ENCODE assay signal across 8 cellular contexts in the genomic region with DNA sequence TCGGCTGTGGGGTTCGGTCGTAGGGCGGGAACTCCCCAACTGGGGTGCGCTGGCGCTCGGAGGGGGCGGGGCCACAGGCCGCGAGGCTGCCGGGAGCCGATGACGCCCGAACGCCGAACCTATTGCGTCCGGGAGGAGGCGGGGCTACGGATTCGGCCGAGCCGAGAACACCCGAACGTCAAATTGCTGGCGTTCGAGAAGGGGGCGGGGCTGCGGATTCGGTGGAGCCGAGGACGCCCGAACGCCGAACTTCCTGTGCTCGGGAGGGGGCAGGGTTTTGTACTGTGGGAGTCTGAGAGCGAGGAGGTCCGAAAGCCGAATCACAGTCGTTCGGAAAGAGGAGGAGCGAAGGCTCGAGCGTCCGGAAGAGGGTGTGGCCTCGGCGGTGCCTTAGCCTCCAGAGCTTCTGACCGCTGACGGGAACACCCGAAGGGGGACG. TPM values are rescaled to one million over a fixed set of nuclear protein-coding genes. Genes with fewer than 3 reads are reported as not detected.
A peak's percentile ranks its signal among the peaks of the same experiment; 100 is the strongest.
DNase-seq lines count a peak whose midpoint lies in the region; ATAC-seq and TF ChIP-seq lines count a peak whose summit lies in the region.

No MANE protein-coding gene starts in this region.

- H3K36me3 ChIP-seq in ES-I3 (ENCODE audit: insufficient read depth, low read length) (no peaks in the 10 kb centered on the region), SJSA1 (peaks cover 38% of the 10 kb centered on the region)

- H3K27me3 ChIP-seq in SJSA1 (replicated peaks), result no peaks in the 10 kb centered on the region

- H3K4me1 ChIP-seq in ES-I3 (ENCODE audit: insufficient read depth, low read length) (no peaks in the 10 kb centered on the region; the same call in 1 of the 2 replicates), SJSA1 (replicated peaks) (peaks cover 13% of the 10 kb centered on the region)

- peak; percentile 99 for DNase-seq in HFFc6
- DNase-seq in MV-4-11 (lab: John Stamatoyannopoulos, UW), result peak; percentile 100
- DNase-seq in SJSA1 (ENCODE audit: low read depth in 1 of 2, low spot score in 2 of 2), result peak; percentile 99 to 100
- peak; percentile 100 for DNase-seq in activated naive CD4-positive, alpha-beta T cell treated with Interleukin-2 at 50 U/mL for 16 hours
- DNase-seq in foreskin fibroblast, result peak; percentile 99 to 100
- peak; percentile 98 for DNase-seq in neural crest cell (ENCODE audit: low read depth, low spot score)
- peak; percentile 100 for DNase-seq in stimulated activated naive CD8-positive, alpha-beta T cell treated with anti-CD3 and anti-CD28 coated beads, Interleukin-15, amount 100 ng/mL, for 72 hours

- H3K9me3 ChIP-seq in ES-I3 (ENCODE audit: control insufficient read depth, insufficient read depth, low read length) (no peaks in the 10 kb centered on the region), SJSA1 (replicated peaks) (no peaks in the 10 kb centered on the region)

- H3K4me1 Mint-ChIP-seq in HFFc6 (ENCODE audit: low read depth) (peaks cover 37% of the 10 kb centered on the region), neural crest cell (peaks cover 37% of the 10 kb centered on the region)
- H3K4me1 Mint-ChIP-seq in stimulated activated naive CD8-positive, alpha-beta T cell treated with anti-CD3 and anti-CD28 coated beads, Interleukin-15, amount 100 ng/mL, for 72 hours, result peaks cover 48% of the 10 kb centered on the region

- H3K4me3 ChIP-seq in SJSA1 (peak overlapping the region; percentile 88), foreskin fibroblast (ENCODE audit: low read depth in 1 of 2, low read length in 2 of 2) (peak overlapping the region; percentile 73 to 81)

- peak overlapping the region; percentile 97 for H3K9ac ChIP-seq in ES-I3 (ENCODE audit: low read depth, low read length)

- H3K36me3 Mint-ChIP-seq in HFFc6 (ENCODE audit: low read depth) (peaks cover 29% of the 10 kb centered on the region), neural crest cell (ENCODE audit: low read depth) (peaks cover 8% of the 10 kb centered on the region)

- peak overlapping the region; percentile 96 for H3K27ac ChIP-seq in SJSA1

- H3K9me3 Mint-ChIP-seq in HFFc6 (no peaks in the 10 kb centered on the region), neural crest cell (no peaks in the 10 kb centered on the region)
- H3K9me3 Mint-ChIP-seq in stimulated activated naive CD8-positive, alpha-beta T cell treated with anti-CD3 and anti-CD28 coated beads, Interleukin-15, amount 100 ng/mL, for 72 hours, result no peaks in the 10 kb centered on the region

- 0 out of 2 replicates have a peak, but pooled peaks have one; percentile 12 for TF ChIP-seq CTCF in HFFc6 (IDR thresholded peaks at IDR 0.05)
- no peak for TF ChIP-seq CTCF in foreskin fibroblast (IDR thresholded peaks at IDR 0.05; ENCODE audit: low read depth, low read length)
- no peak for TF ChIP-seq CTCF in neural crest cell (conservative IDR thresholded peaks at IDR 0.05)

- peak; percentile 74 for ATAC-seq in stimulated activated naive CD8-positive, alpha-beta T cell treated with anti-CD3 and anti-CD28 coated beads, Interleukin-15, amount 100 ng/mL, for 72 hours

- H3K4me3 Mint-ChIP-seq in HFFc6 (peak overlapping the region; percentile 94), neural crest cell (peak overlapping the region; percentile 98)
- H3K4me3 Mint-ChIP-seq in stimulated activated naive CD8-positive, alpha-beta T cell treated with anti-CD3 and anti-CD28 coated beads, Interleukin-15, amount 100 ng/mL, for 72 hours, result peak overlapping the region; percentile 88 to 90

- H3K27ac Mint-ChIP-seq in HFFc6, result peak overlapping the region; percentile 99
- peak overlapping the region; percentile 100 for H3K27ac Mint-ChIP-seq in neural crest cell (ENCODE audit: unreplicated experiment)
- H3K27ac Mint-ChIP-seq in stimulated activated naive CD8-positive, alpha-beta T cell treated with anti-CD3 and anti-CD28 coated beads, Interleukin-15, amount 100 ng/mL, for 72 hours, result peak overlapping the region; percentile 99

- peaks cover 4% of the 10 kb centered on the region for H3K27me3 Mint-ChIP-seq in HFFc6 (ENCODE audit: insufficient read depth)
- no peaks in the 10 kb centered on the region for H3K27me3 Mint-ChIP-seq in neural crest cell (ENCODE audit: low read depth)
- no peaks in the 10 kb centered on the region for H3K27me3 Mint-ChIP-seq in stimulated activated naive CD8-positive, alpha-beta T cell treated with anti-CD3 and anti-CD28 coated beads, Interleukin-15, amount 100 ng/mL, for 72 hours

RNA-seq across cellular contexts. Expression of gene TSEN34, which starts 0.6 kb away (rescaled TPM):
- 10 to 100 TPM; 51.2 to 58.8 (median 54.4) TPM for total RNA-seq in HFFc6 (2021; fragmentation: NEBNext Ultra II Directional; extraction: Animal tissue kit (Norgen Biotek cat#: 25700))
- total RNA-seq in SJSA1 (2014; rRNA removed; shearing (Covaris generic)), result 85.4 and 106 TPM in 2 replicates
- 66.2 and 67.9 TPM in 2 replicates for total RNA-seq in neural crest cell

RNA-seq across cellular contexts. Expression of gene MBOAT7, which starts 1.1 kb away (rescaled TPM):
- 100 to 1,000 TPM; 263 to 354 (median 313) TPM for total RNA-seq in HFFc6 (2021; fragmentation: NEBNext Ultra II Directional; extraction: Animal tissue kit (Norgen Biotek cat#: 25700))
- 97.7 and 118 TPM in 2 replicates for total RNA-seq in SJSA1 (2014; rRNA removed; shearing (Covaris generic))
- total RNA-seq in neural crest cell, result 74.2 and 76.5 TPM in 2 replicates

RNA-seq across cellular contexts. Expression of gene RPS9, which starts 10.1 kb away (rescaled TPM):
- 1,000 to 10,000 TPM; 1,015 to 1,196 (median 1,082) TPM for total RNA-seq in HFFc6 (2021; fragmentation: NEBNext Ultra II Directional; extraction: Animal tissue kit (Norgen Biotek cat#: 25700))
- total RNA-seq in SJSA1 (2014; rRNA removed; shearing (Covaris generic)), result 1,209 and 2,142 TPM in 2 replicates
- 1,439 and 1,464 TPM in 2 replicates for total RNA-seq in neural crest cell

RNA-seq across cellular contexts. Expression of gene TMC4, which starts 17.6 kb away (rescaled TPM):
- under 1 TPM; 0.43 to 0.70 (median 0.55) TPM for total RNA-seq in HFFc6 (2021; fragmentation: NEBNext Ultra II Directional; extraction: Animal tissue kit (Norgen Biotek cat#: 25700))
- total RNA-seq in SJSA1 (2014; rRNA removed; shearing (Covaris generic)), result 0.11 TPM in 1 of 2 replicates, not detected in the other
- total RNA-seq in neural crest cell, result 0.28 TPM in 1 of 2 replicates, not detected in the other

RNA-seq across cellular contexts. Expression of gene LENG1, which starts 31.0 kb away (rescaled TPM):
- total RNA-seq in HFFc6 (2021; fragmentation: NEBNext Ultra II Directional; extraction: Animal tissue kit (Norgen Biotek cat#: 25700)), result 1 to 10 TPM; 3.7 to 7.6 (median 6.2) TPM
- 15.8 and 18.9 TPM in 2 replicates for total RNA-seq in SJSA1 (2014; rRNA removed; shearing (Covaris generic))
- 5.1 and 5.9 TPM in 2 replicates for total RNA-seq in neural crest cell

Comparison
In these comparisons a context has a peak if more than half of its experiments do, and no peak if none do; other contexts are left out.
1. Peak in every context shown above with its lines: DNase-seq, ATAC-seq, H3K4me3 ChIP-seq and H3K27ac ChIP-seq.